In genomic region chr7:54817125-54817524, GRCh38 we compare ENCODE assay signal across 31 cellular contexts.
"Had no signal": no experiment of that assay in that cellular context is flagged by ENCODE, and none has a peak within 500 bp of the region (broad histone marks: within the 10 kb centered on the region; RNA-seq: fewer than 3 reads in every experiment).

No MANE protein-coding gene starts in this region.

- H3K4me3 Mint-ChIP-seq: activated CD4-positive, alpha-beta T cell treated with anti-CD3 and anti-CD28 coated beads for 36 hours; activated naive CD8-positive, alpha-beta T cell; effector memory CD8-positive, alpha-beta T cell; immature natural killer cell; nephron; stimulated activated memory B cell treated with anti-CD40 and anti-IgM and Interleukin-4, amounts not matched to agents 10 μg/mL and 1 μg/mL and 100 μg/mL, for 72 hours; stimulated activated naive CD8-positive, alpha-beta T cell treated with anti-CD3 and anti-CD28 coated beads, Interleukin-15, amount 100 ng/mL, for 72 hours had no signal

- ATAC-seq: activated CD4-positive, alpha-beta T cell treated with anti-CD3 and anti-CD28 coated beads for 36 hours; effector memory CD8-positive, alpha-beta T cell; esophagus mucosa; left lobe of liver; sciatic nerve; stimulated activated memory B cell treated with anti-CD40 and anti-IgM and Interleukin-4, amounts not matched to agents 10 μg/mL and 1 μg/mL and 100 μg/mL, for 72 hours; stimulated activated naive CD8-positive, alpha-beta T cell treated with anti-CD3 and anti-CD28 coated beads, Interleukin-15, amount 100 ng/mL, for 72 hours had no signal

- H3K4me3 ChIP-seq: cardiac muscle cell, lung, skin epidermis, upper lobe of left lung had no signal

- H3K27ac Mint-ChIP-seq: activated CD4-positive, alpha-beta T cell treated with anti-CD3 and anti-CD28 coated beads for 36 hours; activated naive CD8-positive, alpha-beta T cell; effector memory CD8-positive, alpha-beta T cell; immature natural killer cell; nephron; progenitor cell of endocrine pancreas; stimulated activated memory B cell treated with anti-CD40 and anti-IgM and Interleukin-4, amounts not matched to agents 10 μg/mL and 1 μg/mL and 100 μg/mL, for 72 hours; stimulated activated naive CD8-positive, alpha-beta T cell treated with anti-CD3 and anti-CD28 coated beads, Interleukin-15, amount 100 ng/mL, for 72 hours had no signal

- H3K4me1 Mint-ChIP-seq: immature natural killer cell; stimulated activated memory B cell treated with anti-CD40 and anti-IgM and Interleukin-4, amounts not matched to agents 10 μg/mL and 1 μg/mL and 100 μg/mL, for 72 hours; stimulated activated naive CD8-positive, alpha-beta T cell treated with anti-CD3 and anti-CD28 coated beads, Interleukin-15, amount 100 ng/mL, for 72 hours had no signal

- H3K27me3 ChIP-seq: cardiac muscle cell, neutrophil, upper lobe of left lung had no signal

- H3K36me3 ChIP-seq: cardiac muscle cell, neutrophil, upper lobe of left lung had no signal

- H3K36me3 Mint-ChIP-seq: activated naive CD8-positive, alpha-beta T cell; immature natural killer cell; stimulated activated memory B cell treated with anti-CD40 and anti-IgM and Interleukin-4, amounts not matched to agents 10 μg/mL and 1 μg/mL and 100 μg/mL, for 72 hours had no signal

- H3K27me3 Mint-ChIP-seq: progenitor cell of endocrine pancreas; stimulated activated memory B cell treated with anti-CD40 and anti-IgM and Interleukin-4, amounts not matched to agents 10 μg/mL and 1 μg/mL and 100 μg/mL, for 72 hours had no signal

- DNase-seq: activated CD4-positive, alpha-beta T cell treated with anti-CD3 and anti-CD28 coated beads for 36 hours; activated CD4-positive, alpha-beta T cell treated with anti-CD3 and anti-CD28 coated beads, Interleukin-2, amount 50 U/mL, for 4 hours; activated CD4-positive, CD25-positive, alpha-beta regulatory T cell; activated effector memory CD4-positive, alpha-beta T cell treated with Interleukin-2 at 50 U/mL for 16 hours; activated naive CD4-positive, alpha-beta T cell treated with Interleukin-2 at 50 U/mL for 16 hours; activated T-cell treated with anti-CD3 and anti-CD28 coated beads for 4 hours; anterior cingulate cortex; cortex of kidney; effector memory CD8-positive, alpha-beta T cell; foreskin fibroblast; head of caudate nucleus; hippocampal formation; immature natural killer cell; kidney; stimulated activated CD4-positive, alpha-beta T cell treated with anti-CD3 and anti-CD28 coated beads, Interleukin-4, amount 100 ng/mL, for 4 hours; stimulated activated CD8-positive, alpha-beta memory T cell treated with anti-CD3 and anti-CD28 coated beads, Interleukin-4, amount 100 ng/mL, for 48 hours; stimulated activated naive CD8-positive, alpha-beta T cell treated with anti-CD3 and anti-CD28 coated beads, Interleukin-15, amount 100 ng/mL, for 72 hours; substantia nigra; T-helper 2 cell; upper lobe of left lung had no signal

- H3K9me3 ChIP-seq: neutrophil, upper lobe of left lung had no signal

- FAIRE-seq: kidney had no signal

- H3K27ac ChIP-seq: cardiac muscle cell, neutrophil, skin epidermis, upper lobe of left lung had no signal

- H3K9me3 Mint-ChIP-seq: effector memory CD8-positive, alpha-beta T cell had no signal
